In the genomic region with DNA sequence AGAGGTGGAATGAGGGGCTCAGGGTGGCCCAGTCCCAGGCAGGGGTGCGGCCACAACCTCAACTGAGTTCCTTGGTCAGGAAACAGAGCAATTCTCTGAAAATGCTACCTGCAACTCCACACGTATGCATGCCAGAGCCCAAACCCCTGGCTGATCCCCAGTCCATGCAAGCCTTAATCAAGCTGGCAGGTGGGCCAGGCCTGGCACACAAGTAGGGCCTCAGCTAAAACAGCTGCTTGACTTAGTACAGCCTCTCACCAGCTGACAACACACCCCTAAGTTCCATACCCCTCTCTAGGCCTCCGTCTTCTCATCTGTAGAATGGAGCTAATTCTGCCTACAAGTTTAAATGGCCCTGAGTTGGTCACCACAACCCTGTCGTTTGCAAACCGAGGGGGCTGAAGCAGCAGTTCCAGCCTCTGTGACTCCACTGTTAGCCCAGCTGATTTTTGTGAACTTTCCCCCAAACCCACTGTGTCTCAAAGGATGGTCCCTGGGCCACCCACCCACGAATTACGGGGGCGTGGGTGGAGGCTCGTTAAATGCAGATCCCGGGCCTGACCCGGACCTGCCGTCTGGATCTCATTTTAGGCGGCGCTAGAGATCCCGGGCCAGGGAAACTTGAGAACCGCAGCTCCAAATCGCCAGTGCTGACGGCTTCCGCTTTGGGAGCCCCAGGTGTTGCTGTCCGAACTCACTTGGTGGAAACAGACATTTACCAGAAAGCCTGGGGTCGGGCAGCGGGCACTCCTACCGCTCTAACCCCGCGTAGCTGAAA, we compare ENCODE assay signal across 8 cellular contexts. TPM values are rescaled to one million over a fixed set of nuclear protein-coding genes. Genes with fewer than 3 reads are reported as not detected.
DNase-seq lines count a peak whose midpoint lies in the region; ATAC-seq and TF ChIP-seq lines count a peak whose summit lies in the region.

No MANE protein-coding gene starts in this region.

- H3K4me3 ChIP-seq in adipocyte (ENCODE audit: low read length) (peak overlapping the region; percentile 82), heart right ventricle (peak overlapping the region; percentile 22 to 73 (median 62)), ovary (peak overlapping the region; percentile 60)

- H3K9ac ChIP-seq in adipocyte (ENCODE audit: low read length): peak overlapping the region; percentile 69

- H3K36me3 ChIP-seq in adipocyte (ENCODE audit: control insufficient read depth, insufficient read depth, low read length, severe bottlenecking) (no peaks in the 10 kb centered on the region), heart right ventricle (no peaks in the 10 kb centered on the region), ovary (no peaks in the 10 kb centered on the region)

- ATAC-seq in HG03521 (IDR thresholded peaks at IDR 0.05; ENCODE audit: unreplicated experiment) (peak; percentile 12), heart right ventricle (peak; percentile 40 to 65 (median 58)), HG03457 (IDR thresholded peaks at IDR 0.05; ENCODE audit: unreplicated experiment) (no peak), HG03045 (IDR thresholded peaks at IDR 0.05; ENCODE audit: unreplicated experiment) (no peak)

- TF ChIP-seq EP300 in ovary (IDR thresholded peaks at IDR 0.05): no peak

- no peak for TF ChIP-seq POLR2A in ovary (IDR thresholded peaks at IDR 0.05)

- 17 to 19% methylated on average over 25 of the region's 25 CpGs for WGBS in heart right ventricle, 2 donors
- WGBS in ovary, 3 donors: 16 to 17% (median 17%) methylated on average over 23 to 25 of the region's 25 CpGs

- H3K27me3 ChIP-seq in adipocyte (replicated peaks; ENCODE audit: control insufficient read depth, insufficient read depth, low read length) (peaks cover 8% of the 10 kb centered on the region), heart right ventricle (peaks cover 0 to 50% (median 31%) of the 10 kb centered on the region in 7 donors), ovary (no peaks in the 10 kb centered on the region)

- intact Hi-C loops in heart right ventricle (cut with DNase I) (no loop called here), ovary (cut with DNase I) (no loop called here)

- H3K9me3 ChIP-seq in adipocyte (ENCODE audit: control insufficient read depth, low read length): no peaks in the 10 kb centered on the region
- H3K9me3 ChIP-seq in heart right ventricle: no peaks in the 10 kb centered on the region
- H3K9me3 ChIP-seq in ovary: no peaks in the 10 kb centered on the region

- peak overlapping the region in 8 of 10 donors; percentile 12 to 80 (median 34) for H3K27ac ChIP-seq in heart right ventricle
- peak overlapping the region; percentile 69 to 85 for H3K27ac ChIP-seq in ovary

- DNase-seq in stimulated activated CD4-positive, alpha-beta T cell treated with anti-CD3 and anti-CD28 coated beads, Interleukin-15, amount 100 ng/mL, for 24 hours: peak; percentile 20
- no peak for DNase-seq in stimulated activated CD4-positive, alpha-beta T cell treated with anti-CD3 and anti-CD28 coated beads, Interleukin-4, amount 100 ng/mL, for 24 hours
- DNase-seq in adipocyte (ENCODE audit: low read depth): peak; percentile 82
- DNase-seq in heart right ventricle: peak; percentile 43 to 44
- peak; percentile 61 to 77 (median 70) for DNase-seq in ovary

- TF ChIP-seq CTCF in heart right ventricle (IDR thresholded peaks at IDR 0.05) (peak in 5 of 9 donors; percentile 14 to 44 (median 37)), ovary (IDR thresholded peaks at IDR 0.05) (peak in 1 of 3 donors; percentile 15)

- H3K4me1 ChIP-seq in adipocyte (ENCODE audit: control insufficient read depth, insufficient read depth, low read length): peaks cover 5% of the 10 kb centered on the region
- peaks cover 0 to 18% (median 9%) of the 10 kb centered on the region in 9 donors for H3K4me1 ChIP-seq in heart right ventricle
- H3K4me1 ChIP-seq in ovary (ENCODE audit: insufficient read depth): peaks cover 5% of the 10 kb centered on the region

RNA-seq across cellular contexts. Expression of a gene that starts 0.9 kb away (rescaled TPM):
- total RNA-seq in heart right ventricle (10 to 100 TPM in 2 of 10 donors, 1 to 10 TPM in 8; 1.1 to 17.5 (median 2.8) TPM), ovary (1 to 10 TPM; 3.6 to 7.0 (median 4.9) TPM)
- polyA plus RNA-seq in heart right ventricle (1 to 10 TPM in 1 of 2 donors, under 1 TPM in 1; 0.29 to 1.7 TPM), ovary (under 1 TPM; 0.85 to 0.88 TPM)

RNA-seq across cellular contexts. Expression of a gene that starts 1.1 kb away (rescaled TPM):
- total RNA-seq in heart right ventricle (1 to 10 TPM in 3 of 10 donors, under 1 TPM in 5, not detected in 2; 0.16 to 7.7 (median 0.67) TPM), ovary (1 to 10 TPM in 6 of 7 donors, under 1 TPM in 1; 0.99 to 5.6 (median 1.1) TPM)
- polyA plus RNA-seq in heart right ventricle (1 to 10 TPM in 1 of 2 donors, under 1 TPM in 1; 0.20 to 2.1 TPM), ovary (1 to 10 TPM; 1.1 to 1.2 TPM)

RNA-seq across cellular contexts. Expression of a gene that starts 36.7 kb away (rescaled TPM):
- 10 to 100 TPM; 24.1 to 48.4 (median 42.3) TPM for total RNA-seq in heart right ventricle
- polyA plus RNA-seq in heart right ventricle: 10 to 100 TPM; 10.8 to 14.2 TPM
- 10 to 100 TPM; 12.5 to 34.5 (median 21.3) TPM for total RNA-seq in ovary
- polyA plus RNA-seq in ovary: 10 to 100 TPM in 1 of 2 donors, 1 to 10 TPM in 1; 9.1 to 20.6 TPM

RNA-seq across cellular contexts. Expression of a gene that starts 46.4 kb away (rescaled TPM):
- total RNA-seq in heart right ventricle (100 to 1,000 TPM in 6 of 10 donors, 10 to 100 TPM in 4; 90.9 to 146 (median 101) TPM), ovary (10 to 100 TPM; 38.9 to 99.9 (median 56.1) TPM)
- polyA plus RNA-seq in heart right ventricle (100 to 1,000 TPM; 225 to 243 TPM), ovary (10 to 100 TPM; 62.3 to 81.0 TPM)

Comparison
In these comparisons a context has a peak if more than half of its experiments do, and no peak if none do; other contexts are left out.
1. ATAC-seq: peak in HG03521 (single experiment) and heart right ventricle (8 of 8); none in HG03457 (single experiment) and HG03045 (single experiment).
2. Peak in every context shown above with its lines, with median percentiles within 50 percentile points of each other: H3K4me3 ChIP-seq.